Comparison of ENCODE assay signal across 18 cellular contexts in the genomic region with DNA sequence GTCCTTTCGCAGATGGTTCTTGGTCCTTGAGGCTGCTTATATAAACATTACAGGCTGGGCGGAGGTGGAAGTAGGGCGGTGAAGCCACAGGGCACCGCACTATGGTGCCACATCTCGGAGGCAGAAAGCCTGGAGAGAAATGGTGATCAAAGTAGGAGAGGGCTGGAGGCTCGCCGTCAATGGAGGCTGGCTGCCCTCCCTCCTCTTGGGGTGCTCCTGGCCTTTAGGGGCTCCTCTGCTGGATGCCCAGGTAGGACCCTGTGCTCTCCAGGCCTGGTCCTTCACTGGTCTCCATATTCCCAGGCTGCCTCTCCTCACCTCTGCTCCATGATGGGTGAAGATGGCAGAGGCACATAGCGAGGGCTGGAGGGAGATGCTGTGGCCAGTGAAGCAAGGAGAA. TPM values are rescaled to one million over a fixed set of nuclear protein-coding genes. Genes with fewer than 3 reads are reported as not detected.
DNase-seq lines count a peak whose midpoint lies in the region; ATAC-seq and TF ChIP-seq lines count a peak whose summit lies in the region.
"Had no signal": no experiment of that assay in that cellular context is flagged by ENCODE, and none has a peak within 500 bp of the region (broad histone marks: within the 10 kb centered on the region; RNA-seq: fewer than 3 reads in every experiment).

No MANE protein-coding gene starts in this region.

- no peaks in the 10 kb centered on the region for H3K36me3 ChIP-seq in SK-N-MC (ENCODE audit: insufficient read depth, low read length)
- H3K36me3 ChIP-seq in skeletal muscle satellite cell (ENCODE audit: insufficient read depth, low read length) = peaks cover 39% of the 10 kb centered on the region
- H3K36me3 ChIP-seq: cardiac muscle cell had no signal

- no peak for TF ChIP-seq CTCF in AG10803 (conservative IDR thresholded peaks at IDR 0.05; ENCODE audit: low read length)
- no peak for TF ChIP-seq CTCF in foreskin fibroblast (IDR thresholded peaks at IDR 0.05; ENCODE audit: low read depth, low read length)

- no peak overlapping the region for H3K9ac ChIP-seq in SK-N-MC (ENCODE audit: insufficient read length)
- H3K9ac ChIP-seq in skeletal muscle satellite cell (ENCODE audit: low read depth, low read length) = peak overlapping the region; percentile 95

- H3K4me1 ChIP-seq in skeletal muscle satellite cell (ENCODE audit: control insufficient read depth, insufficient read depth, low read length) = peaks cover 39% of the 10 kb centered on the region

- H3K27ac ChIP-seq in SK-N-MC = peak overlapping the region; percentile 97
- H3K27ac ChIP-seq: BLaER1 treated with 17β-estradiol and CSF1 and Interleukin-3, amounts not matched to agents 10 nM and 100 nM; cardiac muscle cell; SJSA1 had no signal

- no peak for DNase-seq in AG10803 (ENCODE audit: low read depth)
- DNase-seq in SK-N-MC (ENCODE audit: low read depth, low spot score) = no peak
- DNase-seq in foreskin fibroblast = no peak
- no peak for DNase-seq in occipital lobe (lab: John Stamatoyannopoulos, UW)
- DNase-seq in iPS-NIHi11 (ENCODE audit: low spot score) = no peak
- no peak for DNase-seq in left lobe of liver (ENCODE audit: low spot score)
- no peak for DNase-seq in amygdala (lab: John Stamatoyannopoulos, UW)
- DNase-seq: activated naive CD4-positive, alpha-beta T cell treated with Interleukin-2 at 50 U/mL for 16 hours; head of caudate nucleus; MV-4-11; naive thymus-derived CD8-positive, alpha-beta T cell; NCI-H2171; NK-92 treated with Interleukin-12 subunit alpha and Interleukin-12 subunit beta, amount 100 ng/mL, for 24 hours; substantia nigra had no signal

- no peak for ATAC-seq in left lobe of liver
- ATAC-seq: naive thymus-derived CD8-positive, alpha-beta T cell had no signal

- H3K4me3 ChIP-seq in AG10803 (ENCODE audit: low read length) (peak overlapping the region; percentile 95), SK-N-MC (no peak overlapping the region), foreskin fibroblast (ENCODE audit: low read depth in 1 of 2, low read length in 2 of 2) (peak overlapping the region; percentile 1 to 4), skeletal muscle satellite cell (ENCODE audit: low read length) (peak overlapping the region; percentile 79)
- H3K4me3 ChIP-seq: cardiac muscle cell, SJSA1 had no signal

- no peaks in the 10 kb centered on the region for H3K27me3 ChIP-seq in skeletal muscle satellite cell (ENCODE audit: control insufficient read depth, insufficient read depth, low read length)
- H3K27me3 ChIP-seq: cardiac muscle cell, SJSA1 had no signal

- H3K9me3 ChIP-seq in SK-N-MC (ENCODE audit: low read depth, low read length) (no peaks in the 10 kb centered on the region), skeletal muscle satellite cell (replicated peaks; ENCODE audit: low read length) (no peaks in the 10 kb centered on the region)
- H3K9me3 ChIP-seq: BLaER1 treated with 17β-estradiol and CSF1 and Interleukin-3, amounts not matched to agents 10 nM and 100 nM; SJSA1 had no signal

- H3K4me2 ChIP-seq in skeletal muscle satellite cell (ENCODE audit: low read length) = peak overlapping the region; percentile 99

RNA-seq across cellular contexts. Expression of a gene that starts 2.1 kb away (rescaled TPM):
- total RNA-seq in skeletal muscle satellite cell (2012; rRNA removed) = 0.51 and 0.66 TPM in 2 replicates
- 0.47 TPM for total RNA-seq in occipital lobe
- 4.2 TPM for total RNA-seq in left lobe of liver
- total RNA-seq: naive thymus-derived CD8-positive, alpha-beta T cell had no signal

RNA-seq across cellular contexts. Expression of a gene that starts 12.2 kb away (rescaled TPM):
- 28.4 and 35.2 TPM in 2 replicates for total RNA-seq in skeletal muscle satellite cell (2012; rRNA removed)
- total RNA-seq in occipital lobe (10.8 TPM), left lobe of liver (27.0 TPM)

RNA-seq across cellular contexts. Expression of a gene that starts 27.6 kb away (rescaled TPM):
- total RNA-seq in skeletal muscle satellite cell (2012; rRNA removed) = 93.5 and 107 TPM in 2 replicates
- total RNA-seq in occipital lobe (71.1 TPM), left lobe of liver (97.8 TPM)

RNA-seq across cellular contexts. Expression of a gene that starts 30.4 kb away (rescaled TPM):
- not detected in 2 replicates for total RNA-seq in skeletal muscle satellite cell (2012; rRNA removed)
- 0.16 TPM for total RNA-seq in occipital lobe
- 1,138 TPM for total RNA-seq in left lobe of liver
- total RNA-seq: SJSA1 had no signal

RNA-seq across cellular contexts. Expression of a gene that starts 49.6 kb away (rescaled TPM):
- total RNA-seq in skeletal muscle satellite cell (2012; rRNA removed) = 48.2 and 205 TPM in 2 replicates
- total RNA-seq in occipital lobe (5.8 TPM), left lobe of liver (1,041 TPM)
- total RNA-seq: SJSA1 had no signal
